In genomic region chr9:123929870-123930831, GRCh38 we compare ENCODE assay signal across 8 cellular contexts. TPM values are rescaled to one million over a fixed set of nuclear protein-coding genes. Genes with fewer than 3 reads are reported as not detected.
DNase-seq lines count a peak whose midpoint lies in the region; FAIRE-seq and TF ChIP-seq lines count a peak whose summit lies in the region.

TSS of gene DENND1A (minus strand) at chr9:123930126. CDS start at chr9:123929905, 221 bp downstream.

- H4K20me1 ChIP-seq in Loucy (ENCODE audit: insufficient read depth, low read length, poor library complexity, severe bottlenecking) = peaks cover 35% of the 10 kb centered on the region

- no peak within 1 kb of the TSS for H3K27ac ChIP-seq in SJSA1
- H3K27ac ChIP-seq in neutrophil = peak within 1 kb of the TSS; percentile 78

- H3K4me3 ChIP-seq in Loucy (ENCODE audit: low read length, poor library complexity, severe bottlenecking) (peak within 1 kb of the TSS; percentile 85), SJSA1 (peak within 1 kb of the TSS; percentile 66), neutrophil (ENCODE audit: low read depth in 1 of 2, low read length in 1 of 2) (peak within 1 kb of the TSS; percentile 74 to 77)

- peak within 1 kb of the TSS; percentile 89 for H2AFZ ChIP-seq in Loucy (ENCODE audit: low read length)

- H3K79me2 ChIP-seq in Loucy (ENCODE audit: insufficient read depth, low read length) = no peaks in the 10 kb centered on the region

- FAIRE-seq in H54 (lab: Jason Lieb, UNC) (no peak), frontal cortex (lab: Jason Lieb, UNC) (no peak)

- peaks cover 13% of the 10 kb centered on the region for H3K27me3 ChIP-seq in Loucy (ENCODE audit: insufficient read depth, low read length, poor library complexity, severe bottlenecking)
- H3K27me3 ChIP-seq in SJSA1 (replicated peaks) = no peaks in the 10 kb centered on the region
- peaks cover 12% of the 10 kb centered on the region for H3K27me3 ChIP-seq in neutrophil

- H3K9ac ChIP-seq in Loucy (ENCODE audit: low read depth, low read length, poor library complexity, severe bottlenecking) = peak within 1 kb of the TSS; percentile 73

- peaks cover 41% of the 10 kb centered on the region for H3K4me1 ChIP-seq in Loucy (ENCODE audit: insufficient read depth, low read length, poor library complexity, severe bottlenecking)
- peaks cover 32% of the 10 kb centered on the region for H3K4me1 ChIP-seq in SJSA1 (replicated peaks)
- peaks cover 47 to 48% of the 10 kb centered on the region in 2 experiments for H3K4me1 ChIP-seq in neutrophil (ENCODE audit: control insufficient read depth in 1 of 2, insufficient read depth in 1 of 2, low read depth in 1 of 2, low read length in 1 of 2)

- no peaks in the 10 kb centered on the region for H3K9me3 ChIP-seq in Loucy (ENCODE audit: insufficient read depth, low read depth, low read length)
- no peaks in the 10 kb centered on the region for H3K9me3 ChIP-seq in SJSA1 (replicated peaks)
- H3K9me3 ChIP-seq in neutrophil = no peaks in the 10 kb centered on the region

- peak within 1 kb of the TSS; percentile 95 for H3K4me2 ChIP-seq in Loucy (ENCODE audit: low read depth, low read length, poor library complexity, severe bottlenecking)

- TF ChIP-seq POLR2A in H54 (IDR thresholded peaks at IDR 0.05; ENCODE audit: low read depth, low read length) = peak; percentile 66

- no peak for TF ChIP-seq CTCF in Loucy (conservative IDR thresholded peaks at IDR 0.05; ENCODE audit: low read length)
- peak; percentile 33 for TF ChIP-seq CTCF in neutrophil (IDR thresholded peaks at IDR 0.05)
- TF ChIP-seq CTCF in subcutaneous adipose tissue (IDR thresholded peaks at IDR 0.05; ENCODE audit: low read depth) = no peak

- DNase-seq in EL (peak; percentile 93), H54 (ENCODE audit: insufficient read length, low spot score) (peak; percentile 98), SJSA1 (ENCODE audit: low read depth in 1 of 2, low spot score in 2 of 2) (peak; percentile 73 to 89), frontal cortex (ENCODE audit: low spot score in 2 of 2) (peak; percentile 98)
- peak; percentile 61 to 84 (median 68) for DNase-seq in activated naive CD4-positive, alpha-beta T cell (lab: John Stamatoyannopoulos, UW)

- no peaks in the 10 kb centered on the region for H3F3A ChIP-seq in Loucy (ENCODE audit: low read depth)

- no peaks in the 10 kb centered on the region for H3K9me2 ChIP-seq in Loucy (replicated peaks; ENCODE audit: low read depth, low read length)

- H3K36me3 ChIP-seq in Loucy (ENCODE audit: insufficient read depth, low read length) (no peaks in the 10 kb centered on the region), SJSA1 (no peaks in the 10 kb centered on the region; the same call in 1 of the 2 replicates), neutrophil (no peaks in the 10 kb centered on the region)

RNA-seq across cellular contexts. Expression of gene DENND1A, which starts in this region (rescaled TPM):
- 6.0 and 7.2 TPM in 2 replicates for total RNA-seq in SJSA1 (2014; rRNA removed; shearing (Covaris generic))
- total RNA-seq in frontal cortex (17.9 TPM), subcutaneous adipose tissue (10 to 100 TPM; 17.6 to 33.8 (median 22.9) TPM)
